12 cellular contexts compared by ENCODE assay signal in the genomic region with DNA sequence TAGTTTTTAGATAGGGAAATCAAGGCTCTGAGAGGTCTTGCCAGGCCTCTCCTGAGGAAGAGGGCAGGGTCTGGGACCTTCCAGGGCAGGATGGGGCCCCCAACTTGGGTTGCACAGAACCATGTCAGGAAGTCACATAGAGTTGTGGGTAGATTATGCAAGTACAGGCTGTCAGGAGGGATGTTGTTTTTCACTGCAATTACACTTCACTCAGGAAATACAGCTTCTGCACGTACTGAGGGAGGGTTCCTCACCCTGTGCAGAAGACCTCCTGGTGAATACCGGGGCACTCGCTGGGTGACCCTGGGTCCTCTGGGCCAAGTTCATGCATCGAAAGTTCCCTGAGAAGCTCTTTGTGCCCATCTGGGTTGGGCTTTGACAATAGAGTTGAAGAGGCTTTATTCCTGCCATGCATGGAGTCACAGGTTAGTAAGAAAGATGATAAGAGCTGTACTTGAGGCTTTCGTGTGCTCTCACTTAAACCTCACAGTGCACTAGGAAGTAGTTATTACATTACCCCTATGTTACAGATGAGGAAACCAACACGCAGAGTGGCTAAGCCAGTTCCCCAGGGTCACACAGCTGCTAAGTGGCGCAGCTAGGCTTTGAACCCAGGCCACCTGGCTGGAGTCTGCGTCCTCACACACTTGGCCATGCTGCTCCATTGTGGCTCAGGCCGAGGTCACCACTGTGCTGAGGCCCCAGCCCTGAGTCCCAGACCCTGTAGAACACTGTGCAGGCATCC. TPM values are rescaled to one million over a fixed set of nuclear protein-coding genes. Genes with fewer than 3 reads are reported as not detected.
A peak's percentile ranks its signal among the peaks of the same experiment; 100 is the strongest.
DNase-seq lines count a peak whose midpoint lies in the region; ATAC-seq, FAIRE-seq and TF ChIP-seq lines count a peak whose summit lies in the region.
"Had no signal": no experiment of that assay in that cellular context is flagged by ENCODE, and none has a peak within 500 bp of the region (broad histone marks: within the 10 kb centered on the region; RNA-seq: fewer than 3 reads in every experiment).

No MANE protein-coding gene starts in this region.

- peaks cover 76% of the 10 kb centered on the region for H3K4me1 Mint-ChIP-seq in central memory CD8-positive, alpha-beta T cell

- H3K4me2 ChIP-seq in osteoblast (ENCODE audit: insufficient read depth, low read length), result no peak overlapping the region
- H3K4me2 ChIP-seq: SK-N-SH had no signal

- no peak overlapping the region for H3K4me3 ChIP-seq in osteoblast (ENCODE audit: insufficient read depth, low read length)

- peak; percentile 86 for ATAC-seq in central memory CD8-positive, alpha-beta T cell (replicated peaks; ENCODE audit: extremely low read depth, poor library complexity, severe bottlenecking)

- H3K36me3 ChIP-seq in osteoblast (ENCODE audit: insufficient read depth, low read length), result no peaks in the 10 kb centered on the region

- no peaks in the 10 kb centered on the region for H3K27me3 ChIP-seq in osteoblast (ENCODE audit: insufficient read depth, low read length)

- H4K20me1 ChIP-seq in osteoblast (ENCODE audit: insufficient read depth, low read length), result no peaks in the 10 kb centered on the region

- TF ChIP-seq CTCF in osteoblast (IDR thresholded peaks at IDR 0.05; ENCODE audit: extremely low read depth, low read depth, low read length), result no peak

- peak overlapping the region; percentile 91 for H3K27ac Mint-ChIP-seq in central memory CD8-positive, alpha-beta T cell (ENCODE audit: low read depth)

- H2AFZ ChIP-seq in osteoblast (ENCODE audit: low read length), result peak overlapping the region; percentile 33

- no peak overlapping the region for H3K27ac ChIP-seq in osteoblast (ENCODE audit: low read depth, low read length)

- peak; percentile 87 for DNase-seq in GF-D8 (lab: John Stamatoyannopoulos, UW)
- DNase-seq in NOMO-1 (lab: John Stamatoyannopoulos, UW; ENCODE audit: unreplicated experiment in 2 of 2), result peak; percentile 70 to 77
- peak in 1 of 2 donors; percentile 20 for DNase-seq in central memory CD8-positive, alpha-beta T cell (ENCODE audit: low spot score in 2 of 2)
- peak; percentile 45 for DNase-seq in osteoblast (ENCODE audit: insufficient read length, low spot score, missing footprints)
- no peak for DNase-seq in urothelium cell line (ENCODE audit: low spot score)
- no peak for DNase-seq in stimulated activated naive CD4-positive, alpha-beta T cell treated with Interleukin-2 at 50 U/mL for 16 hours (lab: John Stamatoyannopoulos, UW)
- no peak for DNase-seq in NCI-H774 (lab: John Stamatoyannopoulos, UW)
- no peak for DNase-seq in germinal center (ENCODE audit: low spot score)
- DNase-seq: NCI-H2081; SK-N-SH; stimulated activated CD4-positive, alpha-beta T cell treated with anti-CD3 and anti-CD28 coated beads, Interleukin-4, amount 100 ng/mL, for 1 hour had no signal

- no peaks in the 10 kb centered on the region for H3K9me3 Mint-ChIP-seq in central memory CD8-positive, alpha-beta T cell

- H3K4me3 Mint-ChIP-seq in central memory CD8-positive, alpha-beta T cell, result peak overlapping the region; percentile 70

- no peaks in the 10 kb centered on the region for H3K79me2 ChIP-seq in osteoblast (ENCODE audit: insufficient read depth, low read length)

- FAIRE-seq in urothelium cell line (lab: Jason Lieb, UNC), result no peak
- FAIRE-seq: G401.6 had no signal

- H3K36me3 Mint-ChIP-seq in central memory CD8-positive, alpha-beta T cell (ENCODE audit: insufficient read depth), result peaks cover 6% of the 10 kb centered on the region

- peaks cover 3% of the 10 kb centered on the region for H3K9me3 ChIP-seq in osteoblast (ENCODE audit: low read depth, low read length)
- H3K9me3 ChIP-seq: SK-N-SH had no signal

- no peaks in the 10 kb centered on the region for H3K27me3 Mint-ChIP-seq in central memory CD8-positive, alpha-beta T cell

- peaks cover 35% of the 10 kb centered on the region for H3K4me1 ChIP-seq in osteoblast (ENCODE audit: insufficient read depth, low read length)

RNA-seq across cellular contexts. Expression of a gene that starts 16.2 kb away (rescaled TPM):
- total RNA-seq in osteoblast, result 11.2 and 12.7 TPM in 2 replicates

Comparison
In these comparisons a context has a peak if more than half of its experiments do, and no peak if none do; other contexts are left out.
1. DNase-seq: peak in GF-D8 (single experiment), NOMO-1 (2 of 2) and osteoblast (single experiment); none in urothelium cell line (single experiment), stimulated activated naive CD4-positive, alpha-beta T cell treated with Interleukin-2 at 50 U/mL for 16 hours (single experiment), NCI-H774 (single experiment) and germinal center (single experiment).